Comparison of ENCODE assay signal across 8 cellular contexts in the genomic region with DNA sequence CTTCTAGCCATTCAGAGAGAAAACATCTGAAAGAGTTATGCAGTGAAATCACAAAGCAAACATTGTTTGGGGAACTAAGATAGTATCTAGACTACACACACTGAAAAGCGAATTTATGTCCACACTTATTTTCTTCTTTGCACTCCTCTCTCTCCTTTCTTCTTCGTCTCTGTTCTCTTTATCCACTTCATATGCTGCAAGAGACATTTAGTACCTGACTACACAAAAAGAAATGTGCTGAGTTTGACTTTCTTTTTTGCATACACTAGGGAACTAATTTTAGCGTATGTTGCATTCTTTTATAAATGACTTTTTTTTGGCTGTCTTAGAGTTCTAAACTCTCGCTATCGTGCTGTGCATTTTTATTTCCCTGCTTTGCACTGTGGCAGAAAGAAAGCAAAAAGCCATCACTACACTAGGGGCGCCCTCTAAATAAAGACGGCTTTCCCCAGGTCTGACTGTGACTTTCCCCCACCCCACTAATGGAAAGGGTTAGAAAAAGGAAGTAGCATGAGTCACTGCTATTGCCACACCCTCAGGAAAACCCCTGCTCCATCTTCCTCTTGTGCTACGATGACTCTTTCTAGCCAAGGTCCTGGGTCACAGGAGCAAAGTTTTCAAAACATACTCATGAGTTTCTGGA.
DNase-seq lines count a peak whose midpoint lies in the region; TF ChIP-seq lines count a peak whose summit lies in the region.

No MANE protein-coding gene starts in this region.

- H3K27ac ChIP-seq in GM23248, result peak overlapping the region; percentile 76
- peak overlapping the region; percentile 6; the same call in 1 of the 2 replicates for H3K27ac ChIP-seq in Karpas-422 (ENCODE audit: low read length)
- H3K27ac ChIP-seq in coronary artery, result peak overlapping the region; percentile 60 to 72
- H3K27ac ChIP-seq in mesendoderm (ENCODE audit: low read depth, low read length), result no peak overlapping the region

- no peak overlapping the region for H3K23ac ChIP-seq in mesendoderm (ENCODE audit: low read length)

- H3K9me2 ChIP-seq in GM23248 (ENCODE audit: insufficient read depth) (no peaks in the 10 kb centered on the region), Karpas-422 (replicated peaks; ENCODE audit: insufficient read depth, low read length) (no peaks in the 10 kb centered on the region)

- H3K27me3 Mint-ChIP-seq in nephron progenitor cell (ENCODE audit: low read depth, poor library complexity), result peaks cover 3% of the 10 kb centered on the region

- H2BK5ac ChIP-seq in mesendoderm (ENCODE audit: low read length), result no peak overlapping the region

- no peaks in the 10 kb centered on the region for H3K4me1 Mint-ChIP-seq in nephron progenitor cell

- no peaks in the 10 kb centered on the region for H3K36me3 Mint-ChIP-seq in nephron progenitor cell (ENCODE audit: low read depth)

- H2AK5ac ChIP-seq in mesendoderm (ENCODE audit: low read length), result no peak overlapping the region

- H3K79me2 ChIP-seq in GM23248 (ENCODE audit: insufficient read depth) (no peaks in the 10 kb centered on the region), Karpas-422 (ENCODE audit: low read length) (no peaks in the 10 kb centered on the region), mesendoderm (ENCODE audit: control insufficient read depth, insufficient read depth, low read length) (no peaks in the 10 kb centered on the region)

- H3K4me2 ChIP-seq in GM23248 (ENCODE audit: unreplicated experiment) (peak overlapping the region; percentile 84), Karpas-422 (ENCODE audit: low read depth, low read length, poor library complexity, severe bottlenecking) (peak overlapping the region; percentile 70), mesendoderm (ENCODE audit: low read length) (no peak overlapping the region)

- H3K9me3 ChIP-seq in GM23248 (ENCODE audit: low read depth) (peaks cover 8% of the 10 kb centered on the region), Karpas-422 (ENCODE audit: low read length) (peaks cover 5% of the 10 kb centered on the region; the same call in 1 of the 2 replicates)

- H3K79me1 ChIP-seq in mesendoderm (ENCODE audit: low read length), result no peaks in the 10 kb centered on the region

- no peak for TF ChIP-seq CTCF in coronary artery (IDR thresholded peaks at IDR 0.05)
- no peak for TF ChIP-seq CTCF in nephron progenitor cell (IDR thresholded peaks at IDR 0.05)

- H3K56ac ChIP-seq in mesendoderm (ENCODE audit: low read length), result no peak overlapping the region

- H3K27me3 ChIP-seq in GM23248 (replicated peaks; ENCODE audit: insufficient read depth), result no peaks in the 10 kb centered on the region
- no peaks in the 10 kb centered on the region for H3K27me3 ChIP-seq in Karpas-422 (ENCODE audit: low read length)
- H3K27me3 ChIP-seq in mesendoderm (ENCODE audit: insufficient read depth, low read length, poor library complexity), result no peaks in the 10 kb centered on the region

- peak overlapping the region; percentile 62 for H2AFZ ChIP-seq in GM23248
- H2AFZ ChIP-seq in Karpas-422 (ENCODE audit: low read length), result peak overlapping the region; percentile 89

- H4K8ac ChIP-seq in mesendoderm (ENCODE audit: low read depth, low read length), result no peak overlapping the region

- H3K36me3 ChIP-seq in GM23248 (ENCODE audit: low read depth), result no peaks in the 10 kb centered on the region
- no peaks in the 10 kb centered on the region for H3K36me3 ChIP-seq in Karpas-422 (ENCODE audit: insufficient read depth, low read length)
- no peaks in the 10 kb centered on the region for H3K36me3 ChIP-seq in mesendoderm (ENCODE audit: control insufficient read depth, insufficient read depth, low read length)

- WGBS in GM23248 (ENCODE audit: low coverage in 1 of 2, low lambda C conversion rate in 2 of 2, missing lambda C conversion rate in 2 of 2), 2 experiments, result 1 to 4% methylated on average over 8 of the region's 8 CpGs
- WGBS in mesendoderm (ENCODE audit: extremely low coverage, insufficient coverage, low lambda C conversion rate), result no CpG with 5 or more reads among the region's 8 CpGs

- H4K5ac ChIP-seq in mesendoderm (ENCODE audit: low read length), result no peak overlapping the region

- H3K4me3 ChIP-seq in GM23248, result peak overlapping the region; percentile 65
- peak overlapping the region; percentile 60 for H3K4me3 ChIP-seq in Karpas-422 (ENCODE audit: low read length)
- H3K4me3 ChIP-seq in coronary artery, result peak overlapping the region; percentile 54
- no peak overlapping the region for H3K4me3 ChIP-seq in mesendoderm (ENCODE audit: low read length)

- H3F3A ChIP-seq in GM23248 (ENCODE audit: insufficient read depth), result peaks cover 37% of the 10 kb centered on the region

- H2BK120ac ChIP-seq in mesendoderm (ENCODE audit: low read depth, low read length), result no peak overlapping the region

- H3K9ac ChIP-seq in GM23248, result peak overlapping the region; percentile 57
- peak overlapping the region; percentile 46 for H3K9ac ChIP-seq in Karpas-422 (ENCODE audit: low read length)
- no peak overlapping the region for H3K9ac ChIP-seq in mesendoderm (ENCODE audit: low read length)

- H4K20me1 ChIP-seq in GM23248 (ENCODE audit: insufficient read depth), result no peaks in the 10 kb centered on the region
- no peaks in the 10 kb centered on the region for H4K20me1 ChIP-seq in Karpas-422 (ENCODE audit: insufficient read depth, low read depth, low read length)

- in situ Hi-C loops in GM23248 (cut with MboI), result no loop called here

- peaks cover 21% of the 10 kb centered on the region for H3K9me3 Mint-ChIP-seq in nephron progenitor cell

- DNase-seq in GF-D8 (lab: John Stamatoyannopoulos, UW) (peak; percentile 95), GM23248 (peak; percentile 92), Karpas-422 (peak; percentile 80), coronary artery (ENCODE audit: low spot score) (no peak), mesendoderm (peak; percentile 72), nephron progenitor cell (no peak)
- peak; percentile 41 for DNase-seq in activated CD4-positive, CD25-positive, alpha-beta regulatory T cell treated with anti-CD3 and anti-CD28 coated beads, Interleukin-2, amount 50 U/mL, for 16 hours (ENCODE audit: low read depth, low spot score)
- DNase-seq in stimulated activated CD8-positive, alpha-beta memory T cell treated with anti-CD3 and anti-CD28 coated beads, Interleukin-7, amount 100 ng/mL, for 48 hours (ENCODE audit: extremely low read depth in 1 of 2, low read depth in 1 of 2), result peak; percentile 28 to 73

- no peak overlapping the region for H3K27ac Mint-ChIP-seq in nephron progenitor cell

- H2BK15ac ChIP-seq in mesendoderm (replicated peaks; ENCODE audit: low read depth), result peak overlapping the region; percentile 19

- no peak overlapping the region for H3K18ac ChIP-seq in mesendoderm (ENCODE audit: low read length)

- no peak overlapping the region for H3K4ac ChIP-seq in mesendoderm (ENCODE audit: low read depth, low read length)

- H3K4me1 ChIP-seq in GM23248 (ENCODE audit: insufficient read depth) (peaks cover 54% of the 10 kb centered on the region), Karpas-422 (ENCODE audit: low read length) (peaks cover 24% of the 10 kb centered on the region), mesendoderm (ENCODE audit: control insufficient read depth, low read depth, low read length) (no peaks in the 10 kb centered on the region)

- H3K4me3 Mint-ChIP-seq in nephron progenitor cell, result no peak overlapping the region

Comparison
In these comparisons a context has a peak if more than half of its experiments do, and no peak if none do; other contexts are left out.
1. DNase-seq: peak in GF-D8 (single experiment), GM23248 (single experiment), Karpas-422 (single experiment), activated CD4-positive, CD25-positive, alpha-beta regulatory T cell treated with anti-CD3 and anti-CD28 coated beads, Interleukin-2, amount 50 U/mL, for 16 hours (single experiment), mesendoderm (single experiment) and stimulated activated CD8-positive, alpha-beta memory T cell treated with anti-CD3 and anti-CD28 coated beads, Interleukin-7, amount 100 ng/mL, for 48 hours (2 of 2); none in coronary artery (single experiment) and nephron progenitor cell (single experiment).